In genomic region chr11:83835423-83835822, GRCh38 we compare ENCODE assay signal across 11 cellular contexts.
DNase-seq lines count a peak whose midpoint lies in the region; ATAC-seq, FAIRE-seq and TF ChIP-seq lines count a peak whose summit lies in the region.
"Had no signal": no experiment of that assay in that cellular context is flagged by ENCODE, and none has a peak within 500 bp of the region (broad histone marks: within the 10 kb centered on the region; RNA-seq: fewer than 3 reads in every experiment).

No MANE protein-coding gene starts in this region.

- intact Hi-C loops in dorsolateral prefrontal cortex (cut with DNase I): loop anchor here (5.0 to 10.0 kb wide), 9 partner anchors 129 to 687 kb away; no protein-coding TSS in a partner anchor

- DNase-seq in dorsolateral prefrontal cortex (no peak), H7 (no peak), WERI-Rb-1 (no peak), urothelium cell line (ENCODE audit: low spot score) (no peak), ecto neural progenitor cell (ENCODE audit: low spot score) (no peak)
- DNase-seq: activated CD4-positive, alpha-beta T cell treated with anti-CD3 and anti-CD28 coated beads, Interleukin-2, amount 50 U/mL, for 1 hour; Peyer's patch had no signal

- H3K9me3 ChIP-seq in WERI-Rb-1 (ENCODE audit: severe bottlenecking): no peaks in the 10 kb centered on the region
- H3K9me3 ChIP-seq: BLaER1 treated with 17β-estradiol and CSF1 and Interleukin-3, amounts not matched to agents 10 nM and 100 nM; Peyer's patch had no signal

- TF ChIP-seq CTCF in dorsolateral prefrontal cortex (IDR thresholded peaks at IDR 0.05 in 54 of 56, conservative IDR thresholded peaks at IDR 0.05 in 2 of 56; ENCODE audit: low read depth in 1 of 56, partially characterized antibody in 56 of 56) (no peak), WERI-Rb-1 (IDR thresholded peaks at IDR 0.05; ENCODE audit: low read depth, low read length) (no peak)

- FAIRE-seq in urothelium cell line (lab: Jason Lieb, UNC): no peak

- H3K4me3 ChIP-seq in dorsolateral prefrontal cortex (no peak overlapping the region), H7 (ENCODE audit: insufficient read depth, low read depth, low read length) (no peak overlapping the region), WERI-Rb-1 (ENCODE audit: low read depth, low read length) (no peak overlapping the region)
- H3K4me3 ChIP-seq: BLaER1 treated with 17β-estradiol and CSF1 and Interleukin-3, amounts not matched to agents 10 nM and 100 nM; Peyer's patch had no signal

- H3K27me3 ChIP-seq in dorsolateral prefrontal cortex (no peaks in the 10 kb centered on the region), H7 (ENCODE audit: control insufficient read depth, insufficient read depth, low read length) (no peaks in the 10 kb centered on the region), WERI-Rb-1 (ENCODE audit: insufficient read depth, low read depth, severe bottlenecking) (no peaks in the 10 kb centered on the region)
- H3K27me3 ChIP-seq: BLaER1 treated with 17β-estradiol and CSF1 and Interleukin-3, amounts not matched to agents 10 nM and 100 nM; Peyer's patch had no signal

- ATAC-seq in GM18511 (IDR thresholded peaks at IDR 0.05; ENCODE audit: unreplicated experiment) (peak; percentile 82), GM21515 (IDR thresholded peaks at IDR 0.05; ENCODE audit: unreplicated experiment) (peak; percentile 90), HG03108 (IDR thresholded peaks at IDR 0.05; ENCODE audit: unreplicated experiment) (peak; percentile 78)

- H3K36me3 ChIP-seq in H7 (replicated peaks; ENCODE audit: control insufficient read depth, insufficient read depth, low read length) (no peaks in the 10 kb centered on the region), WERI-Rb-1 (no peaks in the 10 kb centered on the region)
- H3K36me3 ChIP-seq: BLaER1 treated with 17β-estradiol and CSF1 and Interleukin-3, amounts not matched to agents 10 nM and 100 nM; Peyer's patch had no signal

- peak overlapping the region; percentile 7 to 97 (median 88) for H3K27ac ChIP-seq in dorsolateral prefrontal cortex
- H3K27ac ChIP-seq in WERI-Rb-1: no peak overlapping the region
- H3K27ac ChIP-seq: BLaER1 treated with 17β-estradiol and CSF1 and Interleukin-3, amounts not matched to agents 10 nM and 100 nM; Peyer's patch had no signal
